24 cellular contexts compared by ENCODE assay signal in genomic region chr11:40683010-40683409, GRCh38.
"Had no signal": no experiment of that assay in that cellular context is flagged by ENCODE, and none has a peak within 500 bp of the region (broad histone marks: within the 10 kb centered on the region; RNA-seq: fewer than 3 reads in every experiment).

No MANE protein-coding gene starts in this region.

- H3K27me3 Mint-ChIP-seq: naive B cell, progenitor cell of endocrine pancreas, type B pancreatic cell had no signal

- H3K4me3 Mint-ChIP-seq: immature natural killer cell; naive B cell; nephron; stimulated activated effector memory CD8-positive, alpha-beta T cell treated with anti-CD3 and anti-CD28 coated beads, Interleukin-12 subunit alpha, Interleukin-12 subunit beta, amount 100 ng/mL, for 72 hours; type B pancreatic cell had no signal

- H3K4me3 ChIP-seq: esophagus muscularis mucosa, gastrocnemius medialis, heart right ventricle, left ventricle myocardium inferior, lower lobe of right lung, pancreas, right lobe of liver, suprapubic skin, thyroid gland had no signal

- H3K36me3 Mint-ChIP-seq: naive B cell; stimulated activated effector memory CD8-positive, alpha-beta T cell treated with anti-CD3 and anti-CD28 coated beads, Interleukin-12 subunit alpha, Interleukin-12 subunit beta, amount 100 ng/mL, for 72 hours; type B pancreatic cell had no signal

- H3K27me3 ChIP-seq: esophagus muscularis mucosa, gastrocnemius medialis, heart right ventricle, pancreas, right lobe of liver, suprapubic skin, thyroid gland had no signal

- H3K9me3 Mint-ChIP-seq: type B pancreatic cell had no signal

- H3K9me3 ChIP-seq: gastrocnemius medialis, lower lobe of right lung, pancreas, thyroid gland had no signal

- H3K27ac Mint-ChIP-seq: immature natural killer cell; nephron; progenitor cell of endocrine pancreas; stimulated activated effector memory CD8-positive, alpha-beta T cell treated with anti-CD3 and anti-CD28 coated beads, Interleukin-12 subunit alpha, Interleukin-12 subunit beta, amount 100 ng/mL, for 72 hours; type B pancreatic cell had no signal

- H3K4me1 Mint-ChIP-seq: immature natural killer cell; naive B cell; nephron; stimulated activated effector memory CD8-positive, alpha-beta T cell treated with anti-CD3 and anti-CD28 coated beads, Interleukin-12 subunit alpha, Interleukin-12 subunit beta, amount 100 ng/mL, for 72 hours had no signal

- H3K36me3 ChIP-seq: esophagus muscularis mucosa, gastrocnemius medialis, heart right ventricle, left ventricle myocardium inferior, lower lobe of right lung, pancreas, right lobe of liver, suprapubic skin, thyroid gland had no signal

- ATAC-seq: gastrocnemius medialis; heart right ventricle; lower lobe of right lung; pancreas; right lobe of liver; stimulated activated effector memory CD8-positive, alpha-beta T cell treated with anti-CD3 and anti-CD28 coated beads, Interleukin-12 subunit alpha, Interleukin-12 subunit beta, amount 100 ng/mL, for 72 hours; stimulated activated naive CD8-positive, alpha-beta T cell treated with anti-CD3 and anti-CD28 coated beads, Interleukin-15, Interleukin-2, amounts not matched to agents 100 U/mL and 50 U/mL, for 24 hours had no signal

- DNase-seq: effector memory CD4-positive, alpha-beta T cell; gastrocnemius medialis; heart right ventricle; hypothalamus; immature natural killer cell; left ventricle myocardium inferior; lower lobe of right lung; mesenchymal stem cell; naive B cell; occipital lobe; pancreas; retina; right lobe of liver; stimulated activated CD4-positive, alpha-beta T cell treated with anti-CD3 and anti-CD28 coated beads, Interleukin-4, amount 100 ng/mL, for 1 hour; stimulated activated CD8-positive, alpha-beta memory T cell treated with anti-CD3 and anti-CD28 coated beads, Interleukin-4, amount 100 ng/mL, for 48 hours; stimulated activated naive CD8-positive, alpha-beta T cell treated with anti-CD3 and anti-CD28 coated beads, Interleukin-15, Interleukin-2, amounts not matched to agents 100 U/mL and 50 U/mL, for 24 hours; thyroid gland had no signal

- H3K27ac ChIP-seq: epithelial cell of prostate, esophagus muscularis mucosa, gastrocnemius medialis, heart right ventricle, left ventricle myocardium inferior, lower lobe of right lung, pancreas, right lobe of liver, suprapubic skin, thyroid gland had no signal

- H3K4me1 ChIP-seq: esophagus muscularis mucosa, gastrocnemius medialis, heart right ventricle, left ventricle myocardium inferior, lower lobe of right lung, pancreas, suprapubic skin, thyroid gland had no signal
